18 cellular contexts compared by ENCODE assay signal in the genomic region with DNA sequence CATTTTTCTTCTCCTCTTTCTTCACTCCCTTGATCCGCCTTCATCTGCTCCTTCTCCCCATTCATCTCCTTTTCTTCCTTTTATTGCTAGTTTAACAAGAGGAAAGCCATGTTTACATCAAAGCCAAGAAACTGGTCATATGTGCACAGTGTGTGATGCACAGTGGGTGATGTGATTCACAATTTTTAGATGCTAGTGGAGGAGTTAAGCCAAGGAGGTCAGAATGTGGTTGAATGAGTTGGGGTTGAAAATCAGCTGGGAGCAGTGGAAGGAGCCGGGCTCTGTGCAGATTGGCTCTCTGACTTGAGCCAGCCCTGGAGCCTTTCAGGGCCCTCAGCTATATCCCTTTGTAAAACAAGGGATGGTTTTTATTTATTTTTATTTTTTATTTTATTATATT. TPM values are rescaled to one million over a fixed set of nuclear protein-coding genes. Genes with fewer than 3 reads are reported as not detected.
DNase-seq lines count a peak whose midpoint lies in the region; ATAC-seq and TF ChIP-seq lines count a peak whose summit lies in the region.
"Had no signal": no experiment of that assay in that cellular context is flagged by ENCODE, and none has a peak within 500 bp of the region (broad histone marks: within the 10 kb centered on the region; RNA-seq: fewer than 3 reads in every experiment).

No MANE protein-coding gene starts in this region.

- DNase-seq in AG04450 (ENCODE audit: low read depth, low spot score), result peak; percentile 33
- DNase-seq in HT1080 (ENCODE audit: low read depth), result peak; percentile 21
- DNase-seq in choroid plexus epithelial cell (ENCODE audit: low read depth), result peak; percentile 96
- DNase-seq in myocyte (ENCODE audit: low read depth), result peak; percentile 34
- DNase-seq in NCI-H2196 (lab: John Stamatoyannopoulos, UW; ENCODE audit: unreplicated experiment), result no peak
- no peak for DNase-seq in NCI-H146 (lab: John Stamatoyannopoulos, UW)
- DNase-seq in SIG-M5 treated with dmso at 0.1 percent for 504 hours (lab: John Stamatoyannopoulos, UW; ENCODE audit: unreplicated experiment), result no peak
- DNase-seq: HCEC 1CT, NCI-H1417, NCI-H1930, NCI-H2171, NCI-H748 treated with DMSO at 0.1 percent for 48 hours, OCI-M1, SHP77 treated with DMSO at 0.1 percent for 48 hours had no signal

- H3K27me3 ChIP-seq in AG04450 (ENCODE audit: control insufficient read depth, insufficient read depth, low read length), result no peaks in the 10 kb centered on the region
- H3K27me3 ChIP-seq: BLaER1 had no signal

- no peak overlapping the region for H3K27ac ChIP-seq in AG04450 (ENCODE audit: low read depth, low read length)
- H3K27ac ChIP-seq: 22Rv1, BLaER1, HL-60 had no signal

- POLR2A ChIA-PET in AG04450 (lab: Yijun Ruan, JAX), result no interaction called here

- TF ChIP-seq CTCF in AG04450 (IDR thresholded peaks at IDR 0.05; ENCODE audit: low read depth, low read length) (no peak), choroid plexus epithelial cell (conservative IDR thresholded peaks at IDR 0.05; ENCODE audit: low read depth, low read length) (no peak)

- ATAC-seq in HG03045 (IDR thresholded peaks at IDR 0.05; ENCODE audit: unreplicated experiment), result no peak

- H3K4me3 ChIP-seq in AG04450 (ENCODE audit: low read depth, low read length), result no peak overlapping the region
- no peak overlapping the region for H3K4me3 ChIP-seq in choroid plexus epithelial cell (ENCODE audit: low read depth, low read length)
- H3K4me3 ChIP-seq: BLaER1 had no signal

- CTCF ChIA-PET in AG04450 (lab: Charles Lee), result interaction anchor here (0.5 to 2.1 kb wide), 3 partner anchors 13 to 338 kb away, joined by 3 to 9 read pairs (median 4); no protein-coding TSS in a partner anchor

- H3K9me3 ChIP-seq in AG04450 (ENCODE audit: control insufficient read depth, insufficient read depth, low read length), result no peaks in the 10 kb centered on the region
- H3K9me3 ChIP-seq: BLaER1 had no signal

RNA-seq across cellular contexts. Expression of a gene that starts 7.3 kb away (rescaled TPM):
- 1.6 and 2.3 TPM in 2 replicates for polyA plus RNA-seq in AG04450 (2011; rRNA removed)
- polyA minus RNA-seq in AG04450 (2011; rRNA and poly(A)+ RNA removed), result 5.1 and 8.1 TPM in 2 replicates
- total RNA-seq in HT1080 (2014; rRNA removed; shearing (Covaris generic)), result 2.2 and 2.4 TPM in 2 replicates
- polyA plus RNA-seq in HT1080 (2015; cell fraction: cytosol; rRNA removed), result 1.4 and 2.0 TPM in 2 replicates
- 4.1 and 6.1 TPM in 2 replicates for polyA plus RNA-seq in HT1080 (2015; cell fraction: nucleus; rRNA removed)
- total RNA-seq in myocyte, result 1.3 and 1.8 TPM in 2 replicates
- 1.5 TPM for polyA plus RNA-seq in myocyte (2012)

RNA-seq across cellular contexts. Expression of a gene that starts 36.1 kb away (rescaled TPM):
- polyA plus RNA-seq in AG04450 (2011; rRNA removed), result 3,064 and 3,310 TPM in 2 replicates
- polyA minus RNA-seq in AG04450 (2011; rRNA and poly(A)+ RNA removed), result 623 and 670 TPM in 2 replicates
- 2,520 and 2,625 TPM in 2 replicates for total RNA-seq in HT1080 (2014; rRNA removed; shearing (Covaris generic))
- polyA plus RNA-seq in HT1080 (2015; cell fraction: cytosol; rRNA removed), result 2,594 and 2,698 TPM in 2 replicates
- 923 and 930 TPM in 2 replicates for polyA plus RNA-seq in HT1080 (2015; cell fraction: nucleus; rRNA removed)
- total RNA-seq in myocyte, result 758 and 824 TPM in 2 replicates
- polyA plus RNA-seq in myocyte (2012), result 1,014 TPM

Comparison
In these comparisons a context has a peak if more than half of its experiments do, and no peak if none do; other contexts are left out.
1. DNase-seq: peak in AG04450 (single experiment), HT1080 (single experiment), choroid plexus epithelial cell (single experiment) and myocyte (single experiment); none in NCI-H2196 (single experiment), NCI-H146 (single experiment) and SIG-M5 treated with dmso at 0.1 percent for 504 hours (single experiment).